8 cellular contexts compared by ENCODE assay signal in genomic region chr1:8026153-8026975, GRCh38. TPM values are rescaled to one million over a fixed set of nuclear protein-coding genes. Genes with fewer than 3 reads are reported as not detected.
A peak's percentile ranks its signal among the peaks of the same experiment; 100 is the strongest.
DNase-seq lines count a peak whose midpoint lies in the region; ATAC-seq and TF ChIP-seq lines count a peak whose summit lies in the region.

ERRFI1 (minus strand) TSS chr1:8026309; CDS start chr1:8015619, 10,690 bp downstream.

- peak; percentile 84 for ATAC-seq in HG03196 (IDR thresholded peaks at IDR 0.05; ENCODE audit: unreplicated experiment)
- ATAC-seq in lung (ENCODE audit: insufficient read depth, low FRiP score), result peak; percentile 94

- TF ChIP-seq POLR2A in GM18951 (IDR thresholded peaks at IDR 0.05; ENCODE audit: extremely low read depth, insufficient read depth, insufficient read length), result peak; percentile 91

- H3K4me3 ChIP-seq in ACC112 (ENCODE audit: low read depth, low read length), result peak within 1 kb of the TSS; percentile 82
- peak within 1 kb of the TSS; percentile 89 for H3K4me3 ChIP-seq in lung

- H3K27ac ChIP-seq in ACC112 (ENCODE audit: low read depth, low read length), result peak within 1 kb of the TSS; percentile 97
- peak within 1 kb of the TSS; percentile 90 to 95 for H3K27ac ChIP-seq in lung (ENCODE audit: low read depth in 1 of 2, low read length in 1 of 2)

- 3 to 5% methylated on average over 77 to 98 of the region's 98 CpGs for WGBS in lung, 2 donors

- H3K79me2 ChIP-seq in ACC112 (ENCODE audit: control insufficient read depth, insufficient read depth, low read length, unreplicated experiment), result peaks cover 52% of the 10 kb centered on the region

- no peak within 1 kb of the TSS for H2AFZ ChIP-seq in ACC112 (ENCODE audit: low read length, unreplicated experiment)

- H3K27me3 ChIP-seq in ACC112 (ENCODE audit: insufficient read depth, low read length) (no peaks in the 10 kb centered on the region), lung (ENCODE audit: control insufficient read depth, insufficient read depth) (no peaks in the 10 kb centered on the region)

- H3K36me3 ChIP-seq in ACC112 (ENCODE audit: insufficient read depth, low read length) (peaks cover 12% of the 10 kb centered on the region), lung (ENCODE audit: control insufficient read depth in 2 of 2, insufficient read depth in 2 of 2, low read length in 2 of 2) (no peaks in the 10 kb centered on the region)

- TF ChIP-seq CTCF in lung (IDR thresholded peaks at IDR 0.05; ENCODE audit: control extremely low read depth, extremely low read depth), result no peak

- H3K4me1 ChIP-seq in ACC112 (ENCODE audit: control insufficient read depth, insufficient read depth, low read length, unreplicated experiment) (peaks cover 48% of the 10 kb centered on the region), lung (ENCODE audit: control insufficient read depth in 2 of 2, insufficient read depth in 2 of 2, low read length in 2 of 2) (peaks cover 6 to 16% of the 10 kb centered on the region in 2 donors)

- no peaks in the 10 kb centered on the region for H3K9me3 ChIP-seq in lung (ENCODE audit: control insufficient read depth in 2 of 2, insufficient read depth in 1 of 2, low read length in 1 of 2)

- DNase-seq in NCI-H526 (lab: John Stamatoyannopoulos, UW), result peak; percentile 63 to 94
- DNase-seq in activated CD8-positive, alpha-beta memory T cell treated with anti-CD3 and anti-CD28 coated beads for 48 hours (ENCODE audit: low read depth in 2 of 3, low spot score in 2 of 3), result peak; percentile 71 to 76 (median 76)
- peak; percentile 80 for DNase-seq in effector CD8-positive, alpha-beta T cell (lab: John Stamatoyannopoulos, UW)
- DNase-seq in lung (ENCODE audit: low spot score), result peak; percentile 92
- DNase-seq in stimulated activated CD4-positive, alpha-beta T cell treated with anti-CD3 and anti-CD28 coated beads, TNF-alpha, amount 100 ng/mL, for 1 hour (ENCODE audit: low read depth in 3 of 3, low spot score in 1 of 3), result peak; percentile 52 to 82 (median 77)

- in situ Hi-C loops in GM18951 (cut with MboI; ENCODE audit: low sequenced_read_pairs, unreplicated experiment), result no loop called here

RNA-seq across cellular contexts. Expression of gene ERRFI1, which starts in this region (rescaled TPM):
- 10 to 100 TPM; 52.6 to 89.2 TPM for total RNA-seq in lung
- 10 to 100 TPM; 26.5 to 70.3 TPM for polyA plus RNA-seq in lung

Comparison
In these comparisons a context has a peak if more than half of its experiments do, and no peak if none do; other contexts are left out.
1. Peak in every context shown above with its lines: DNase-seq, ATAC-seq, H3K4me3 ChIP-seq and H3K27ac ChIP-seq.